ENCODE assay signal across 14 cellular contexts in the genomic region with DNA sequence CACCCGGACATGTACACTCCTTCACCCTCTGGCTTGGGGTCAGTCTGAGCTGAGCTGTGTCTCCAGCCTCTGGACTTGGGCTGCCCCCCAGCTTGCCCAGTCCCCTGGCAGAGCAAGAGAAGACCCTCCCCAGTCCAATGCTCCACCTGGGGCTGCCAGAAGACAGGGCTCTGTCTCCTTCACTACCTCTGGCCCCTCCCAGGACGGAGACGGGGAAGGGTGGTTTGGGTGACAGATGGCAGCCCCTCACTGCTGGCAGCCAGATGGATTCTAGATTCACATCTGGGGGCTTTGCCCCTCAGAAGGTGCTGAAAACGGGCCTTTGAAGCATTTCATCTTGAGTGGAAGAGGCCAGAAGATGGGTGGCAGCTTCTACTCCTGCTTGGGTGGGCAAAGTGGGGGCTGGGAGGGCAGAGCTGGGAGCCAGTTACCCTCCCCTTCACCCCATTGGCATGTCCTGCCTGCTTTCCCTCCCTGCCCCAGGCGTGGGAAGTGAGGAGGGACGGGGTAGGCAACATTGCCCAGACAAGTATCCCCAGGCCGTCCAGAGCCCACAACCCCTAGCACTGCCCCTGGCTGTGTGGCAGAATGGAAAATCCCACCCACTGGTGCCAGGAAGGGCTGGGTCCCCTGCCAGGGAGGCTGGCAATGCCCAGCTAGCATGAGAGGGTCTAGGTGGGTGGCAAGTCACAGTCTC. TPM values are rescaled to one million over a fixed set of nuclear protein-coding genes. Genes with fewer than 3 reads are reported as not detected.
A peak's percentile ranks its signal among the peaks of the same experiment; 100 is the strongest.
DNase-seq lines count a peak whose midpoint lies in the region; ATAC-seq and TF ChIP-seq lines count a peak whose summit lies in the region.
"Had no signal": no experiment of that assay in that cellular context is flagged by ENCODE, and none has a peak within 500 bp of the region (broad histone marks: within the 10 kb centered on the region; RNA-seq: fewer than 3 reads in every experiment).

No MANE protein-coding gene starts in this region.

- no peak overlapping the region for H2AFZ ChIP-seq in trophoblast cell (ENCODE audit: insufficient read depth, low read length, poor library complexity)

- H3K4me3 ChIP-seq in HFF-Myc (replicated peaks; ENCODE audit: low read depth, low read length) = peak overlapping the region; percentile 16; the same call in 1 of the 2 replicates
- H3K4me3 ChIP-seq in trophoblast cell (ENCODE audit: low read depth, low read length) = no peak overlapping the region
- H3K4me3 ChIP-seq: left ventricle myocardium inferior, ovary, stomach had no signal

- H4K91ac ChIP-seq in trophoblast cell (ENCODE audit: low read depth, low read length) = peak overlapping the region; percentile 78

- peak overlapping the region; percentile 52 for H3K18ac ChIP-seq in trophoblast cell (ENCODE audit: low read length)

- peak overlapping the region; percentile 63 for H2AK5ac ChIP-seq in trophoblast cell (ENCODE audit: low read length)

- H3K9me3 ChIP-seq in trophoblast cell (ENCODE audit: insufficient read depth, low read depth, low read length) = no peaks in the 10 kb centered on the region
- H3K9me3 ChIP-seq: left ventricle myocardium inferior, ovary, stomach had no signal

- no peaks in the 10 kb centered on the region for H3K79me2 ChIP-seq in trophoblast cell (ENCODE audit: control insufficient read depth, insufficient read depth, low read length, poor library complexity)

- DNase-seq in HFF-Myc (ENCODE audit: extremely low read depth, low read depth) = no peak
- peak; percentile 36 for DNase-seq in NCI-H69 (lab: John Stamatoyannopoulos, UW)
- no peak for DNase-seq in foreskin keratinocyte
- DNase-seq in trophoblast cell = no peak
- no peak for DNase-seq in C1 segment of cervical spinal cord (lab: John Stamatoyannopoulos, UW)
- no peak for DNase-seq in OCI-M2 (lab: John Stamatoyannopoulos, UW; ENCODE audit: unreplicated experiment)
- DNase-seq: activated B cell treated with CpG ODN at 0.5 μM for 24 hours; activated CD4-positive, alpha-beta memory T cell treated with anti-CD3 and anti-CD28 coated beads, Interleukin-2, amount 10 ng/mL, durations not matched to agents 7 days and 5 days; left ventricle myocardium inferior; ovary; SHP77; stimulated activated CD4-positive, alpha-beta T cell treated with anti-CD3 and anti-CD28 coated beads, Interleukin-2, amount 100 ng/mL, for 24 hours; stomach had no signal

- H3K27ac ChIP-seq in foreskin keratinocyte = peak overlapping the region; percentile 41
- H3K27ac ChIP-seq in trophoblast cell (ENCODE audit: low read depth, low read length) = peak overlapping the region; percentile 8
- H3K27ac ChIP-seq: left ventricle myocardium inferior, ovary, stomach had no signal

- H4K12ac ChIP-seq in trophoblast cell (ENCODE audit: low read depth, low read length) = no peak overlapping the region

- ATAC-seq in foreskin keratinocyte (no peak), HG03565 (IDR thresholded peaks at IDR 0.05; ENCODE audit: unreplicated experiment) (no peak)

- H3K79me1 ChIP-seq in trophoblast cell (ENCODE audit: low read length) = peaks cover 16% of the 10 kb centered on the region

- H3K4me2 ChIP-seq in trophoblast cell (ENCODE audit: low read length) = peak overlapping the region; percentile 41

- peak overlapping the region; percentile 45 for H2BK120ac ChIP-seq in trophoblast cell (ENCODE audit: insufficient read depth, low read length, poor library complexity)

- TF ChIP-seq CTCF in HFF-Myc (IDR thresholded peaks at IDR 0.05; ENCODE audit: low read depth, low read length, missing control alignments) (no peak), foreskin keratinocyte (conservative IDR thresholded peaks at IDR 0.05) (no peak)

- H3K27me3 ChIP-seq in foreskin keratinocyte (no peaks in the 10 kb centered on the region), trophoblast cell (ENCODE audit: insufficient read depth, low read length) (no peaks in the 10 kb centered on the region)
- H3K27me3 ChIP-seq: ovary had no signal

- no peak overlapping the region for H3K23ac ChIP-seq in trophoblast cell (ENCODE audit: low read length)

- H4K8ac ChIP-seq in trophoblast cell (ENCODE audit: low read depth, low read length) = peak overlapping the region; percentile 27

- H3K4ac ChIP-seq in trophoblast cell (ENCODE audit: low read depth, low read length) = no peak overlapping the region

- H3K9ac ChIP-seq in trophoblast cell (ENCODE audit: low read length) = no peak overlapping the region

- WGBS in trophoblast cell (ENCODE audit: extremely low coverage, insufficient coverage, insufficient read length) = no CpG with 5 or more reads among the region's 7 CpGs

- H3K36me3 ChIP-seq in trophoblast cell (ENCODE audit: control insufficient read depth in 1 of 2, insufficient read depth in 2 of 2, low read length in 2 of 2) = no peaks in the 10 kb centered on the region
- H3K36me3 ChIP-seq: left ventricle myocardium inferior, ovary, stomach had no signal

- H2BK12ac ChIP-seq in trophoblast cell (ENCODE audit: low read length) = peak overlapping the region; percentile 92

- peak overlapping the region; percentile 56 for H3K14ac ChIP-seq in trophoblast cell (ENCODE audit: low read length)

- H3K4me1 ChIP-seq in foreskin keratinocyte (peaks cover 19% of the 10 kb centered on the region), trophoblast cell (ENCODE audit: control insufficient read depth in 1 of 2, insufficient read depth in 2 of 2, low read length in 2 of 2) (peaks cover 29 to 33% of the 10 kb centered on the region in 2 experiments)

- peak overlapping the region; percentile 31 for H2BK5ac ChIP-seq in trophoblast cell (ENCODE audit: low read depth, low read length, poor library complexity)

RNA-seq across cellular contexts. Expression of a gene that starts 13.9 kb away (rescaled TPM):
- total RNA-seq in foreskin keratinocyte = 0.95 and 2.7 TPM in 2 replicates
- 0.83 and 2.9 TPM in 2 replicates for polyA plus RNA-seq in foreskin keratinocyte
- 0.17 and 0.18 TPM in 2 replicates for polyA plus RNA-seq in trophoblast cell (2013)
